1 cellular context compared by ENCODE assay signal in the genomic region with DNA sequence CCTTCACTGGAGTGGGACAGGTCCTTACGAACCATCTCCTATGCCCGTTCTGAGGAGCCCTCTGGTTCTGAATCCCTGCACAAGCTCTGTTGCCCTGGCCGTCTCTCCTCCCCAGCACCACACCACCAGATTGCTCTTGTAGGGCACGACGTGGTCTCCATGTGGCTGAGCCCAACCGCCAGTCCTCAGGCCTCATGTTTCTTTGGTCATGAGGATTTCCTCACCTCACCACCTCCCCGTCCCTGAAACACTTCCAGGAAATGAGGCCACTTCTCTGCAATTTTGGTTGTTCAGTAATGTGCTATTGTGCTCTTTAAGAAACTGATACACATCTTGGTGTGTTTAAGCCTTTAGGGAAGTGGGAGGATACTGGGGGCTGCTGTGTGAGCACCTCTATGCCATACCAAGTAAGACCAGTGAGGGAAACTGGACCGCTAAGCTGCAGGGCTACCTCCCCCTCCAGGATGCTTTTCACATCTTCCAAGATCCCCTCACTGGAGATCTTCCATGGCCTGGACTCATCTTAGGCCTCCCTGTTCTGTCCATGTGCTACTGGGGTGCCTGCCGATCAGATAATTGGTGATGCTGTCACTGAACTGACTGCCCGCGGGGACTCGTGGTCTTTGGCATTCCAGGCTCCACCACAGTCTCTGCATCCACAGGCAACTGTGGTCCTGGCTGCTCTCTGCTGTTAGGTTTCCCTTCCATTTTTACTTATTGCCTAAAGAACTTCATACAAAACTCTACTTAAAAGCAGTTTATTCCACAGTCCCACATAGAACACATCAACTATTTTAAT.
A peak's percentile ranks its signal among the peaks of the same experiment; 100 is the strongest.
TF ChIP-seq lines count a peak whose summit lies in the region.

No MANE protein-coding gene starts in this region.

TF ChIP-seq in SK-N-SH, 30 proteins besides CTCF, POLR2A, EP300 and RAD21:
- TF ChIP-seq GABPA (IDR thresholded peaks at IDR 0.05; ENCODE audit: low read depth) = no peak
- peak; percentile 60; the same call in 1 of the 2 replicates for TF ChIP-seq MXI1 (IDR thresholded peaks at IDR 0.05; ENCODE audit: low read depth, low read length)
- TF ChIP-seq ELF1 (IDR thresholded peaks at IDR 0.05) = no peak
- TF ChIP-seq, protein P1, sequence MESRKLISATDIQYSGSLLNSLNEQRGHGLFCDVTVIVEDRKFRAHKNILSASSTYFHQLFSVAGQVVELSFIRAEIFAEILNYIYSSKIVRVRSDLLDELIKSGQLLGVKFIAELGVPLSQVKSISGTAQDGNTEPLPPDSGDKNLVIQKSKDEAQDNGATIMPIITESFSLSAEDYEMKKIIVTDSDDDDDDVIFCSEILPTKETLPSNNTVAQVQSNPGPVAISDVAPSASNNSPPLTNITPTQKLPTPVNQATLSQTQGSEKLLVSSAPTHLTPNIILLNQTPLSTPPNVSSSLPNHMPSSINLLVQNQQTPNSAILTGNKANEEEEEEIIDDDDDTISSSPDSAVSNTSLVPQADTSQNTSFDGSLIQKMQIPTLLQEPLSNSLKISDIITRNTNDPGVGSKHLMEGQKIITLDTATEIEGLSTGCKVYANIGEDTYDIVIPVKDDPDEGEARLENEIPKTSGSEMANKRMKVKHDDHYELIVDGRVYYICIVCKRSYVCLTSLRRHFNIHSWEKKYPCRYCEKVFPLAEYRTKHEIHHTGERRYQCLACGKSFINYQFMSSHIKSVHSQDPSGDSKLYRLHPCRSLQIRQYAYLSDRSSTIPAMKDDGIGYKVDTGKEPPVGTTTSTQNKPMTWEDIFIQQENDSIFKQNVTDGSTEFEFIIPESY (IDR thresholded peaks at IDR 0.05; ENCODE audit: borderline replicate concordance, low read depth) = no peak
- TF ChIP-seq TEAD4 (IDR thresholded peaks at IDR 0.05; ENCODE audit: borderline replicate concordance, insufficient read depth) = no peak
- TF ChIP-seq MEF2A (IDR thresholded peaks at IDR 0.05; ENCODE audit: borderline replicate concordance, low read depth) = no peak
- TF ChIP-seq, protein P2, sequence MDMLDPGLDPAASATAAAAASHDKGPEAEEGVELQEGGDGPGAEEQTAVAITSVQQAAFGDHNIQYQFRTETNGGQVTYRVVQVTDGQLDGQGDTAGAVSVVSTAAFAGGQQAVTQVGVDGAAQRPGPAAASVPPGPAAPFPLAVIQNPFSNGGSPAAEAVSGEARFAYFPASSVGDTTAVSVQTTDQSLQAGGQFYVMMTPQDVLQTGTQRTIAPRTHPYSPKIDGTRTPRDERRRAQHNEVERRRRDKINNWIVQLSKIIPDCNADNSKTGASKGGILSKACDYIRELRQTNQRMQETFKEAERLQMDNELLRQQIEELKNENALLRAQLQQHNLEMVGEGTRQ (IDR thresholded peaks at IDR 0.05; ENCODE audit: borderline replicate concordance, low read depth, low read length) = no peak
- TF ChIP-seq, protein P3, sequence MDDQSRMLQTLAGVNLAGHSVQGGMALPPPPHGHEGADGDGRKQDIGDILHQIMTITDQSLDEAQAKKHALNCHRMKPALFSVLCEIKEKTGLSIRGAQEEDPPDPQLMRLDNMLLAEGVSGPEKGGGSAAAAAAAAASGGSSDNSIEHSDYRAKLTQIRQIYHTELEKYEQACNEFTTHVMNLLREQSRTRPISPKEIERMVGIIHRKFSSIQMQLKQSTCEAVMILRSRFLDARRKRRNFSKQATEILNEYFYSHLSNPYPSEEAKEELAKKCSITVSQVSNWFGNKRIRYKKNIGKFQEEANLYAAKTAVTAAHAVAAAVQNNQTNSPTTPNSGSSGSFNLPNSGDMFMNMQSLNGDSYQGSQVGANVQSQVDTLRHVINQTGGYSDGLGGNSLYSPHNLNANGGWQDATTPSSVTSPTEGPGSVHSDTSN (IDR thresholded peaks at IDR 0.05) = no peak
- TF ChIP-seq GATA2 (CRISPR knock-in tag; IDR thresholded peaks at IDR 0.05) = peak; percentile 26; the same call in 1 of the 2 replicates
- no peak for TF ChIP-seq POLR2AphosphoS5 (IDR thresholded peaks at IDR 0.05; ENCODE audit: low read depth, low read length)
